Comparison of ENCODE assay signal across 24 cellular contexts in genomic region chr17:80894726-80895125, GRCh38.
DNase-seq lines count a peak whose midpoint lies in the region; ATAC-seq and TF ChIP-seq lines count a peak whose summit lies in the region.
"Had no signal": no experiment of that assay in that cellular context is flagged by ENCODE, and none has a peak within 500 bp of the region (broad histone marks: within the 10 kb centered on the region; RNA-seq: fewer than 3 reads in every experiment).

No MANE protein-coding gene starts in this region.

- TF ChIP-seq CTCF in OCI-LY1 (IDR thresholded peaks at IDR 0.05; ENCODE audit: low read length) (no peak), osteocyte (IDR thresholded peaks at IDR 0.05) (no peak)

- peaks cover 77% of the 10 kb centered on the region for H3K4me1 ChIP-seq in OCI-LY1 (ENCODE audit: insufficient read depth, low read length, severe bottlenecking)
- H3K4me1 ChIP-seq: breast epithelium, pancreas had no signal

- no peaks in the 10 kb centered on the region for H3K9me2 ChIP-seq in OCI-LY1 (ENCODE audit: low read depth, low read length)

- peak overlapping the region; percentile 91 for H3K27ac ChIP-seq in OCI-LY1 (ENCODE audit: low read depth, low read length, poor library complexity, severe bottlenecking)
- H3K27ac ChIP-seq: breast epithelium, C4-2B, pancreas, right atrium auricular region, transverse colon had no signal

- H3K9ac ChIP-seq in OCI-LY1 (ENCODE audit: low read length), result peak overlapping the region; percentile 49; the same call in 1 of the 2 replicates

- H3F3A ChIP-seq in OCI-LY1 (ENCODE audit: insufficient read depth, low read length), result peaks cover 7% of the 10 kb centered on the region; the same call in 1 of the 2 replicates

- no peaks in the 10 kb centered on the region for H4K20me1 ChIP-seq in OCI-LY1 (ENCODE audit: insufficient read depth, low read length)

- peaks cover 81% of the 10 kb centered on the region for H3K36me3 Mint-ChIP-seq in activated CD8-positive, alpha-beta memory T cell treated with anti-CD3 and anti-CD28 coated beads, Interleukin-2, amount 10 ng/mL, durations not matched to agents 7 days and 5 days
- peaks cover 64% of the 10 kb centered on the region for H3K36me3 Mint-ChIP-seq in activated naive CD8-positive, alpha-beta T cell treated with anti-CD3 and anti-CD28 coated beads, Interleukin-2, amount 50 U/mL, for 24 hours (ENCODE audit: low read depth)
- H3K36me3 Mint-ChIP-seq in osteocyte (ENCODE audit: unreplicated experiment), result peaks cover 22% of the 10 kb centered on the region

- H3K27me3 ChIP-seq in OCI-LY1 (ENCODE audit: insufficient read depth, low read length), result no peaks in the 10 kb centered on the region
- H3K27me3 ChIP-seq: breast epithelium, pancreas, right atrium auricular region, transverse colon had no signal

- no peak for DNase-seq in activated CD8-positive, alpha-beta memory T cell treated with anti-CD3 and anti-CD28 coated beads, Interleukin-2, amount 10 ng/mL, durations not matched to agents 7 days and 5 days
- DNase-seq in activated CD8-positive, alpha-beta memory T cell treated with anti-CD3 and anti-CD28 coated beads, Interleukin-2, amount 50 U/mL, for 48 hours, result no peak
- DNase-seq in activated naive CD8-positive, alpha-beta T cell treated with anti-CD3 and anti-CD28 coated beads, Interleukin-2, amount 50 U/mL, for 24 hours, result no peak
- DNase-seq in osteocyte (ENCODE audit: extremely low spot score, unreplicated experiment) (no peak), Ammon's horn (ENCODE audit: low spot score) (no peak), NCI-H2107 (lab: John Stamatoyannopoulos, UW) (no peak)
- DNase-seq in effector CD8-positive, alpha-beta T cell (lab: John Stamatoyannopoulos, UW), result no peak
- DNase-seq: ACHN; activated CD4-positive, alpha-beta T cell treated with anti-CD3 and anti-CD28 coated beads for 1 hour; cortex of kidney; DMS153; glutamatergic neuron; GOT3; Kasumi-1; kidney glomerular epithelial cell; NCI-H187; NCI-H69; stimulated activated CD4-positive, alpha-beta T cell treated with anti-CD3 and anti-CD28 coated beads, Interleukin-4, amount 100 ng/mL, for 24 hours; transverse colon had no signal

- no peaks in the 10 kb centered on the region for H3K9me3 ChIP-seq in OCI-LY1 (ENCODE audit: low read length)
- H3K9me3 ChIP-seq: breast epithelium, pancreas, right atrium auricular region, transverse colon had no signal

- H3K79me2 ChIP-seq in OCI-LY1 (ENCODE audit: insufficient read depth, low read length), result no peaks in the 10 kb centered on the region

- H3K4me3 Mint-ChIP-seq in activated CD8-positive, alpha-beta memory T cell treated with anti-CD3 and anti-CD28 coated beads, Interleukin-2, amount 10 ng/mL, durations not matched to agents 7 days and 5 days, result peak overlapping the region; percentile 85
- peak overlapping the region; percentile 78 for H3K4me3 Mint-ChIP-seq in activated naive CD8-positive, alpha-beta T cell treated with anti-CD3 and anti-CD28 coated beads, Interleukin-2, amount 50 U/mL, for 24 hours
- H3K4me3 Mint-ChIP-seq in osteocyte (ENCODE audit: unreplicated experiment), result no peak overlapping the region

- peak overlapping the region; percentile 16; the same call in 1 of the 2 replicates for H3K4me2 ChIP-seq in OCI-LY1 (ENCODE audit: low read length)

- H3K27me3 Mint-ChIP-seq in activated CD8-positive, alpha-beta memory T cell treated with anti-CD3 and anti-CD28 coated beads, Interleukin-2, amount 10 ng/mL, durations not matched to agents 7 days and 5 days, result no peaks in the 10 kb centered on the region
- H3K27me3 Mint-ChIP-seq in activated naive CD8-positive, alpha-beta T cell treated with anti-CD3 and anti-CD28 coated beads, Interleukin-2, amount 50 U/mL, for 24 hours, result no peaks in the 10 kb centered on the region
- H3K27me3 Mint-ChIP-seq in osteocyte (ENCODE audit: unreplicated experiment), result no peaks in the 10 kb centered on the region

- H3K4me3 ChIP-seq in OCI-LY1 (ENCODE audit: low read depth, low read length, poor library complexity, severe bottlenecking), result no peak overlapping the region
- H3K4me3 ChIP-seq: breast epithelium, pancreas, right atrium auricular region, transverse colon had no signal

- H2AFZ ChIP-seq in OCI-LY1 (ENCODE audit: low read length), result no peak overlapping the region

- peaks cover 89% of the 10 kb centered on the region for H3K36me3 ChIP-seq in OCI-LY1 (ENCODE audit: insufficient read depth, low read length)
- H3K36me3 ChIP-seq: breast epithelium, pancreas, transverse colon had no signal

- CTCF ChIA-PET in activated CD8-positive, alpha-beta memory T cell treated with anti-CD3 and anti-CD28 coated beads, Interleukin-2, amount 10 ng/mL, durations not matched to agents 7 days and 5 days (lab: Charles Lee), result interaction anchor here (0.9 to 1.3 kb wide), 4 partner anchors 17 to 468 kb away, joined by 3 to 5 read pairs (median 3); no protein-coding TSS in a partner anchor

- H3K9me3 Mint-ChIP-seq in activated CD8-positive, alpha-beta memory T cell treated with anti-CD3 and anti-CD28 coated beads, Interleukin-2, amount 10 ng/mL, durations not matched to agents 7 days and 5 days (ENCODE audit: low read depth), result no peaks in the 10 kb centered on the region
- H3K9me3 Mint-ChIP-seq in activated naive CD8-positive, alpha-beta T cell treated with anti-CD3 and anti-CD28 coated beads, Interleukin-2, amount 50 U/mL, for 24 hours, result no peaks in the 10 kb centered on the region
- H3K9me3 Mint-ChIP-seq in osteocyte (ENCODE audit: unreplicated experiment), result no peaks in the 10 kb centered on the region

- no peak for ATAC-seq in activated CD8-positive, alpha-beta memory T cell treated with anti-CD3 and anti-CD28 coated beads, Interleukin-2, amount 10 ng/mL, durations not matched to agents 7 days and 5 days
- ATAC-seq in activated naive CD8-positive, alpha-beta T cell treated with anti-CD3 and anti-CD28 coated beads, Interleukin-2, amount 50 U/mL, for 24 hours, result no peak
- ATAC-seq: pancreas had no signal

- H3K27ac Mint-ChIP-seq in activated CD8-positive, alpha-beta memory T cell treated with anti-CD3 and anti-CD28 coated beads, Interleukin-2, amount 10 ng/mL, durations not matched to agents 7 days and 5 days, result peak overlapping the region; percentile 55
- peak overlapping the region; percentile 99 for H3K27ac Mint-ChIP-seq in activated naive CD8-positive, alpha-beta T cell treated with anti-CD3 and anti-CD28 coated beads, Interleukin-2, amount 50 U/mL, for 24 hours
- peak overlapping the region; percentile 44 for H3K27ac Mint-ChIP-seq in osteocyte (ENCODE audit: unreplicated experiment)

- peaks cover 92% of the 10 kb centered on the region for H3K4me1 Mint-ChIP-seq in activated CD8-positive, alpha-beta memory T cell treated with anti-CD3 and anti-CD28 coated beads, Interleukin-2, amount 10 ng/mL, durations not matched to agents 7 days and 5 days
- H3K4me1 Mint-ChIP-seq in activated naive CD8-positive, alpha-beta T cell treated with anti-CD3 and anti-CD28 coated beads, Interleukin-2, amount 50 U/mL, for 24 hours, result peaks cover 88% of the 10 kb centered on the region
- H3K4me1 Mint-ChIP-seq in osteocyte (ENCODE audit: unreplicated experiment), result peaks cover 40% of the 10 kb centered on the region

Comparison
In these comparisons a context has a peak if more than half of its experiments do, and no peak if none do; other contexts are left out.
1. H3K27ac Mint-ChIP-seq: peak in every context shown above with its lines; median percentile 99 in activated naive CD8-positive, alpha-beta T cell treated with anti-CD3 and anti-CD28 coated beads, Interleukin-2, amount 50 U/mL, for 24 hours; 55 in activated CD8-positive, alpha-beta memory T cell treated with anti-CD3 and anti-CD28 coated beads, Interleukin-2, amount 10 ng/mL, durations not matched to agents 7 days and 5 days; 44 in osteocyte.